In the genomic region with DNA sequence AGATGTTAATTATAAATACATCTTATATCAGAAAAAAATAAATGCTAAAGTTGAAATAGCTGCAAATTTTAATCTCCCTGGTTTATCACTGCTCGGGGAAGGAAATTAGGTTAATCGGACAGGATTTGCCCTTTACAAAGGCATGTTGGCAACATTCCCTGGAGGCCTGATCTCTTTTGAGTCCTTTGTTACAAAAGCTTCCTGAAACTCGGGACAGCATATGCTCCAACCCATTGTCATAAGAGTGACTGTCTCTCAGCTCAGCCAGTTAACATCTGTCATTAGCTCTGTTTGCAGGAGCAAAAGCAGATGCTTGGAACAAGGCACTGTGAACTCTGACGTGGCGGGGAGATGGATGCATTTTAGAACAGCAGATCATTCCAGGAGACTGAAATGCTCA, we compare ENCODE assay signal across 13 cellular contexts.
DNase-seq lines count a peak whose midpoint lies in the region; ATAC-seq and TF ChIP-seq lines count a peak whose summit lies in the region.
"Had no signal": no experiment of that assay in that cellular context is flagged by ENCODE, and none has a peak within 500 bp of the region (broad histone marks: within the 10 kb centered on the region; RNA-seq: fewer than 3 reads in every experiment).

No MANE protein-coding gene starts in this region.

- no peak for ATAC-seq in stimulated activated naive CD8-positive, alpha-beta T cell treated with anti-CD3 and anti-CD28 coated beads, Interleukin-15, Interleukin-2, amounts not matched to agents 100 U/mL and 50 U/mL, for 24 hours
- ATAC-seq: stimulated activated memory B cell treated with anti-CD40 and anti-IgM and Interleukin-4, amounts not matched to agents 10 μg/mL and 1 μg/mL and 100 μg/mL, for 72 hours had no signal

- H3K4me1 ChIP-seq in ovary (ENCODE audit: insufficient read depth), result peaks cover 2% of the 10 kb centered on the region
- no peaks in the 10 kb centered on the region for H3K4me1 ChIP-seq in PC-9 (replicated peaks; ENCODE audit: insufficient read depth)

- TF ChIP-seq POLR2A in ovary (IDR thresholded peaks at IDR 0.05), result no peak

- CTCF ChIA-PET in PC-9 (lab: Charles Lee), result interaction anchor here (0.9 kb wide), 1 partner anchor 57 kb away, joined by 3 read pairs; no protein-coding TSS in a partner anchor

- no TSS peak for BruUV-seq in PC-9 (replicated peaks; lab: Mats Ljungman, UMichigan)

- POLR2A ChIA-PET in PC-9 (lab: Charles Lee; ENCODE audit: unreplicated experiment), result interaction anchor here (0.5 kb wide), 1 partner anchor 42 kb away, joined by 4 read pairs; no protein-coding TSS in a partner anchor

- H2AFZ ChIP-seq in PC-9, result no peak overlapping the region

- no peaks in the 10 kb centered on the region; the same call in 1 of the 2 replicates for H3K79me2 ChIP-seq in PC-9 (ENCODE audit: low read depth)

- H3K4me3 ChIP-seq in ovary, result no peak overlapping the region
- no peak overlapping the region for H3K4me3 ChIP-seq in PC-9
- H3K4me3 ChIP-seq: skin epidermis had no signal

- WGBS in ovary, 3 donors, result 56 to 65% (median 65%) methylated on average over 5 of the region's 5 CpGs

- H3K9me3 ChIP-seq in ovary, result no peaks in the 10 kb centered on the region
- peaks cover 5% of the 10 kb centered on the region for H3K9me3 ChIP-seq in PC-9 (ENCODE audit: insufficient read depth, low read depth)

- TF ChIP-seq CTCF in ovary (IDR thresholded peaks at IDR 0.05) (no peak), PC-9 (conservative IDR thresholded peaks at IDR 0.05) (no peak)

- no peaks in the 10 kb centered on the region for H3F3A ChIP-seq in PC-9 (ENCODE audit: insufficient read depth, low read depth)

- DNase-seq in DMS153 treated with DMSO at 0.1 percent for 48 hours (lab: John Stamatoyannopoulos, UW; ENCODE audit: unreplicated experiment) (peak; percentile 39), NCI-H345 (lab: John Stamatoyannopoulos, UW) (peak; percentile 77), dermis microvascular lymphatic vessel endothelial cell (ENCODE audit: low read depth in 2 of 2) (peak; percentile 91 to 93), mucosa of gallbladder (ENCODE audit: low spot score) (peak; percentile 17), ovary (no peak), PC-9 (no peak), iPS-NIHi11 (ENCODE audit: low spot score) (no peak)
- no peak for DNase-seq in stimulated activated naive CD8-positive, alpha-beta T cell treated with anti-CD3 and anti-CD28 coated beads, Interleukin-15, Interleukin-2, amounts not matched to agents 100 U/mL and 50 U/mL, for 24 hours
- DNase-seq: DND-41, HCEC 1CT had no signal

- TF ChIP-seq EP300 in ovary (IDR thresholded peaks at IDR 0.05), result no peak

- no peaks in the 10 kb centered on the region for H3K9me2 ChIP-seq in PC-9 (ENCODE audit: insufficient read depth)

- H3K36me3 ChIP-seq in ovary (no peaks in the 10 kb centered on the region), PC-9 (ENCODE audit: low read depth) (no peaks in the 10 kb centered on the region)

- H3K27ac ChIP-seq in ovary, result no peak overlapping the region
- H3K27ac ChIP-seq in PC-9, result no peak overlapping the region
- H3K27ac ChIP-seq: HL-60 had no signal

- H3K27me3 ChIP-seq in ovary (no peaks in the 10 kb centered on the region), PC-9 (ENCODE audit: insufficient read depth, low read depth) (no peaks in the 10 kb centered on the region)

- intact Hi-C loops in ovary (cut with DNase I), result no loop called here
- intact Hi-C loops in PC-9 (cut with micrococcal nuclease; ENCODE audit: unreplicated experiment), result no loop called here

- H3K4me2 ChIP-seq in PC-9, result no peak overlapping the region

- no peaks in the 10 kb centered on the region for H4K20me1 ChIP-seq in PC-9 (ENCODE audit: insufficient read depth)

Comparison
In these comparisons a context has a peak if more than half of its experiments do, and no peak if none do; other contexts are left out.
1. DNase-seq: peak in DMS153 treated with DMSO at 0.1 percent for 48 hours (single experiment), NCI-H345 (single experiment), dermis microvascular lymphatic vessel endothelial cell (2 of 2) and mucosa of gallbladder (single experiment); none in ovary (0 of 5), PC-9 (0 of 2), stimulated activated naive CD8-positive, alpha-beta T cell treated with anti-CD3 and anti-CD28 coated beads, Interleukin-15, Interleukin-2, amounts not matched to agents 100 U/mL and 50 U/mL, for 24 hours (single experiment) and iPS-NIHi11 (single experiment).